12 cellular contexts compared by ENCODE assay signal in the genomic region with DNA sequence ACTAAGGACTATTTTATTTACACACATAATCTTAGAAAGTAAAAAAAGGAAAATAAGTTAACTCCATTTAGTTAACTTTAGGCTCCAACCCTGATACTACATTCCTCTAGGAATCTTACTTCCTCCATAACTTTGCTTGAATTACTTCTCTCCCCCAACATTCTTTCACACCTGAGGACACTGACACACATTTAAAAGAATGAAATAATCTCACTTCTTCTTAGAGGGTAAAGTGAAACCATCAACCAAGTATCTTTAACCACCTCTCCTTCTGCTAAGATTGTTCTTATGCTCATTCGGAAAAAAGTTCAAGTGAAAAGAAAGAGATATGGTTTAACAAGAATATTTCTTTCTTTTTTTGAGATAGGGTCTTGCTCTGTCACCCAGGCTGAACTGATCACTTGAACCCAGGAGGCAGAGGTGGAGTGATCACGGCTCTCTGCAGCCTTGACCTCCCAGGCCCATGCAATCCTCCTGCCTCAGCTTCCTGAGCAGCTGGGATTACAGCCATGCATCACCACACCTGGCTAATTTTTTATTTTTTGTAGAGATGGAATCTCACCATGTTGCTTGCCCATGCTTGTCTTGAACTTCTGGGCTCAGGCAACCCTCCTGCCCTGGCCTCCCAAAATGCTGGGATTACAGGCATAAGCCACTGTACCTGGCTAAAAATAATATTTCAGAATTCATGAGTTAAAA.
DNase-seq lines count a peak whose midpoint lies in the region; ATAC-seq and TF ChIP-seq lines count a peak whose summit lies in the region.
"Had no signal": no experiment of that assay in that cellular context is flagged by ENCODE, and none has a peak within 500 bp of the region (broad histone marks: within the 10 kb centered on the region; RNA-seq: fewer than 3 reads in every experiment).

No MANE protein-coding gene starts in this region.

- DNase-seq in RWPE1 (ENCODE audit: low spot score) (no peak), NCI-H2107 treated with DMSO at 0.1 percent for 48 hours (lab: John Stamatoyannopoulos, UW; ENCODE audit: unreplicated experiment) (no peak)
- no peak for DNase-seq in NK-92 treated with Interleukin-12 subunit alpha and Interleukin-12 subunit beta, amount 100 ng/mL, for 24 hours (lab: John Stamatoyannopoulos, UW)
- DNase-seq in effector memory CD8-positive, alpha-beta T cell, result no peak
- DNase-seq in activated effector memory CD4-positive, alpha-beta T cell treated with anti-CD3 and anti-CD28 coated beads, Interleukin-2, amount 50 U/mL, for 16 hours, result no peak
- DNase-seq: activated T-cell treated with anti-CD3 and anti-CD28 coated beads, Interleukin-2, amount 50 U/mL, for 72 hours; GDM1; NCI-H1105 had no signal

- H3K27ac Mint-ChIP-seq in effector memory CD8-positive, alpha-beta T cell, result peak overlapping the region in 1 of 2 donors; percentile 11
- H3K27ac Mint-ChIP-seq: activated T-cell treated with anti-CD3 and anti-CD28 coated beads, Interleukin-2, amount 50 U/mL, for 72 hours had no signal

- TF ChIP-seq CTCF in RWPE1 (conservative IDR thresholded peaks at IDR 0.05; ENCODE audit: low read depth), result no peak

- peaks cover 0 to 13% of the 10 kb centered on the region in 2 donors for H3K4me1 Mint-ChIP-seq in effector memory CD8-positive, alpha-beta T cell (ENCODE audit: low read depth in 2 of 2)

- H3K9me3 Mint-ChIP-seq in effector memory CD8-positive, alpha-beta T cell, result no peaks in the 10 kb centered on the region
- H3K9me3 Mint-ChIP-seq: activated T-cell treated with anti-CD3 and anti-CD28 coated beads, Interleukin-2, amount 50 U/mL, for 72 hours had no signal

- no peaks in the 10 kb centered on the region for H3K27me3 Mint-ChIP-seq in effector memory CD8-positive, alpha-beta T cell

- peak overlapping the region; percentile 50; the same call in 1 of the 2 replicates for H3K27ac ChIP-seq in RWPE1

- CTCF ChIA-PET in RWPE1 (lab: Yijun Ruan, JAX), result interaction anchor here (0.6 to 0.7 kb wide), 3 partner anchors 249 to 1534 kb away, joined by 3 to 4 read pairs (median 4); no protein-coding TSS in a partner anchor

- H3K36me3 Mint-ChIP-seq in effector memory CD8-positive, alpha-beta T cell (ENCODE audit: insufficient read depth), result peaks cover 47% of the 10 kb centered on the region

- POLR2A ChIA-PET in RWPE1 (lab: Yijun Ruan, JAX; ENCODE audit: low non-redundant PET), result interaction anchor here (0.7 kb wide), 1 partner anchor 14 kb away, joined by 7 read pairs; no protein-coding TSS in a partner anchor

- no peak overlapping the region for H3K4me3 Mint-ChIP-seq in effector memory CD8-positive, alpha-beta T cell
- H3K4me3 Mint-ChIP-seq: activated T-cell treated with anti-CD3 and anti-CD28 coated beads, Interleukin-2, amount 50 U/mL, for 72 hours had no signal

- ATAC-seq in GM18498 (IDR thresholded peaks at IDR 0.05; ENCODE audit: unreplicated experiment) (peak; percentile 87), GM21381 (IDR thresholded peaks at IDR 0.05; ENCODE audit: unreplicated experiment) (peak; percentile 79), HG03039 (IDR thresholded peaks at IDR 0.05; ENCODE audit: unreplicated experiment) (peak; percentile 67)
- no peak for ATAC-seq in effector memory CD8-positive, alpha-beta T cell (replicated peaks)
- ATAC-seq: activated T-cell treated with anti-CD3 and anti-CD28 coated beads, Interleukin-2, amount 50 U/mL, for 72 hours; sciatic nerve had no signal
